Comparison of ENCODE assay signal across 19 cellular contexts in the genomic region with DNA sequence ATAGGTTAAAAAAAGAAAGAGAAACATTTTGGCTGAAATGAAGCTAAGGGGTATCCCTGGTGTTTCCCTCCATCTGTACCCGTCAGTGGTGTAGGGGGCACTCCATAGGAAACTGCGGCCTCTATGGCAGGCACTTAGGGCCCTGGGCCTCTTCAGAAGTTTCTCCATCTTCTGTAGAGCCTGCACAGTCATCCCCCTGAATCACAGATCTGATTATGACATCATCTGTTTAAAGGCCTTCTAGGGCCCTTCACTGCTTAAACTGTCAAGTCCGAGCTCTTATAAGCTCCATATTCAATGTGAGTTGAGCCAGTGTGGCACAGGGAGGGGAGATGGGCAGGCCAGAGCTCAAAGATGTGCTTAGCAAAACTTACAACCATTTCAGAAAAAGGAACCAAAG.
"Had no signal": no experiment of that assay in that cellular context is flagged by ENCODE, and none has a peak within 500 bp of the region (broad histone marks: within the 10 kb centered on the region; RNA-seq: fewer than 3 reads in every experiment).

No MANE protein-coding gene starts in this region.

- H3K4me1 ChIP-seq: prostate gland had no signal

- H3K27ac ChIP-seq: esophagus squamous epithelium, prostate gland, right atrium auricular region, sigmoid colon, thyroid gland had no signal

- DNase-seq: cortex of kidney; effector memory CD8-positive, alpha-beta T cell; erythroblast; esophagus squamous epithelium; hypothalamus; immature natural killer cell; islet precursor cell; mammary epithelial cell; mesendoderm; naive thymus-derived CD8-positive, alpha-beta T cell; nephron progenitor cell; nucleus accumbens; sigmoid colon; stimulated activated naive CD4-positive, alpha-beta T cell; stomach; thyroid gland; trophoblast cell had no signal

- H3K9me3 ChIP-seq: esophagus squamous epithelium, prostate gland, right atrium auricular region, sigmoid colon, stomach, thyroid gland had no signal

- ATAC-seq: effector memory CD8-positive, alpha-beta T cell; naive thymus-derived CD8-positive, alpha-beta T cell had no signal

- H3K4me3 ChIP-seq: esophagus squamous epithelium, prostate gland, right atrium auricular region, sigmoid colon, stomach, thyroid gland had no signal

- H3K27me3 ChIP-seq: esophagus squamous epithelium, right atrium auricular region, sigmoid colon, stomach, thyroid gland had no signal

- H3K36me3 ChIP-seq: esophagus squamous epithelium, prostate gland, right atrium auricular region, sigmoid colon, stomach, thyroid gland had no signal
